In the genomic region with DNA sequence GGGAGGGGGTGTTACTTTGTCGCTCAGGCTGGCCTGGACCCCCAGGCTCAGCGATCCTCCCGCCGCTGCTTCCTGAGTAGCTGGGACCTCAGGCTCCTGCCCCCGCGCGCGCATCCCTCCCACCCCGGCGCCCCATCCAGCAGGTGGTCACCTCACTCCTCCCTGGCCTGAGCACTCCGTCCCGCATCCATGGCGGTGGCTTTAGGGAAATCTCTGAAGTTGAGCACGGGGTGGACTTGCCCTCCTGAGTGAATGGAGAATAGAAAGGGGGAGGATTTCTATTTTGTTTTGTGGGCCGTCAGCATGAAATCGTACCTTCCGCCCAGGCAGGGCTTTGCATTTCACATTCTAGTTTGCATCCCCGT, we compare ENCODE assay signal across 8 cellular contexts. TPM values are rescaled to one million over a fixed set of nuclear protein-coding genes. Genes with fewer than 3 reads are reported as not detected.
A peak's percentile ranks its signal among the peaks of the same experiment; 100 is the strongest.
DNase-seq lines count a peak whose midpoint lies in the region; ATAC-seq, FAIRE-seq and TF ChIP-seq lines count a peak whose summit lies in the region.

No MANE protein-coding gene starts in this region.

- H3K4me1 Mint-ChIP-seq in activated naive CD8-positive, alpha-beta T cell treated with anti-CD3 and anti-CD28 coated beads, Interleukin-2, amount 50 U/mL, for 24 hours, result peaks cover 23% of the 10 kb centered on the region
- peaks cover 33 to 44% of the 10 kb centered on the region in 2 donors for H3K4me1 Mint-ChIP-seq in immature natural killer cell
- peaks cover 28% of the 10 kb centered on the region for H3K4me1 Mint-ChIP-seq in stimulated activated naive CD8-positive, alpha-beta T cell treated with anti-CD3 and anti-CD28 coated beads, Interleukin-15, amount 100 ng/mL, for 72 hours

- TF ChIP-seq CTCF in GM13977 (IDR thresholded peaks at IDR 0.05; ENCODE audit: extremely low read depth, insufficient read depth, missing control alignments), result no peak

- DNase-seq in GM13977 (ENCODE audit: low spot score) (peak; percentile 24), immature natural killer cell (no peak), pons (ENCODE audit: low spot score) (no peak), NCI-H345 (lab: John Stamatoyannopoulos, UW) (no peak), GM12892 (ENCODE audit: insufficient read length) (no peak)
- DNase-seq in activated naive CD8-positive, alpha-beta T cell treated with anti-CD3 and anti-CD28 coated beads, Interleukin-2, amount 50 U/mL, for 24 hours, result no peak
- DNase-seq in stimulated activated naive CD8-positive, alpha-beta T cell treated with anti-CD3 and anti-CD28 coated beads, Interleukin-15, amount 100 ng/mL, for 72 hours, result no peak

- H3K4me3 Mint-ChIP-seq in activated naive CD8-positive, alpha-beta T cell treated with anti-CD3 and anti-CD28 coated beads, Interleukin-2, amount 50 U/mL, for 24 hours, result peak overlapping the region; percentile 88
- peak overlapping the region; percentile 93 to 95 (median 94) for H3K4me3 Mint-ChIP-seq in immature natural killer cell
- peak overlapping the region; percentile 89 to 95 for H3K4me3 Mint-ChIP-seq in stimulated activated naive CD8-positive, alpha-beta T cell treated with anti-CD3 and anti-CD28 coated beads, Interleukin-15, amount 100 ng/mL, for 72 hours

- H3K27me3 Mint-ChIP-seq in activated naive CD8-positive, alpha-beta T cell treated with anti-CD3 and anti-CD28 coated beads, Interleukin-2, amount 50 U/mL, for 24 hours, result peaks cover 27% of the 10 kb centered on the region
- peaks cover 0 to 14% (median 11%) of the 10 kb centered on the region in 3 donors for H3K27me3 Mint-ChIP-seq in immature natural killer cell (ENCODE audit: low read depth in 3 of 3)
- H3K27me3 Mint-ChIP-seq in stimulated activated naive CD8-positive, alpha-beta T cell treated with anti-CD3 and anti-CD28 coated beads, Interleukin-15, amount 100 ng/mL, for 72 hours, result peaks cover 15% of the 10 kb centered on the region

- peaks cover 41% of the 10 kb centered on the region for H3K36me3 Mint-ChIP-seq in activated naive CD8-positive, alpha-beta T cell treated with anti-CD3 and anti-CD28 coated beads, Interleukin-2, amount 50 U/mL, for 24 hours (ENCODE audit: low read depth)
- H3K36me3 Mint-ChIP-seq in immature natural killer cell, result peaks cover 4 to 16% (median 10%) of the 10 kb centered on the region in 3 donors

- H3K27ac Mint-ChIP-seq in activated naive CD8-positive, alpha-beta T cell treated with anti-CD3 and anti-CD28 coated beads, Interleukin-2, amount 50 U/mL, for 24 hours, result peak overlapping the region; percentile 80
- H3K27ac Mint-ChIP-seq in immature natural killer cell, result peak overlapping the region; percentile 80 to 94 (median 88)
- no peak overlapping the region for H3K27ac Mint-ChIP-seq in stimulated activated naive CD8-positive, alpha-beta T cell treated with anti-CD3 and anti-CD28 coated beads, Interleukin-15, amount 100 ng/mL, for 72 hours

- in situ Hi-C loops in GM13977 (cut with MboI; ENCODE audit: low pct_unique_long_range_greater_than_20kb, low sequenced_read_pairs, unreplicated experiment), result no loop called here

- ATAC-seq in HG03135 (IDR thresholded peaks at IDR 0.05; ENCODE audit: unreplicated experiment), result peak; percentile 17
- ATAC-seq in activated naive CD8-positive, alpha-beta T cell treated with anti-CD3 and anti-CD28 coated beads, Interleukin-2, amount 50 U/mL, for 24 hours, result peak; percentile 2
- ATAC-seq in stimulated activated naive CD8-positive, alpha-beta T cell treated with anti-CD3 and anti-CD28 coated beads, Interleukin-15, amount 100 ng/mL, for 72 hours, result peak; percentile 43

- peaks cover 33% of the 10 kb centered on the region for H3K9me3 Mint-ChIP-seq in activated naive CD8-positive, alpha-beta T cell treated with anti-CD3 and anti-CD28 coated beads, Interleukin-2, amount 50 U/mL, for 24 hours
- H3K9me3 Mint-ChIP-seq in immature natural killer cell, result peaks cover 9 to 17% (median 14%) of the 10 kb centered on the region in 6 donors
- peaks cover 31 to 39% of the 10 kb centered on the region in 2 donors for H3K9me3 Mint-ChIP-seq in stimulated activated naive CD8-positive, alpha-beta T cell treated with anti-CD3 and anti-CD28 coated beads, Interleukin-15, amount 100 ng/mL, for 72 hours

- FAIRE-seq in GM12892 (lab: Jason Lieb, UNC), result no peak

- TF ChIP-seq POLR2A in GM12892 (IDR thresholded peaks at IDR 0.05; ENCODE audit: low read depth, low read length), result no peak

RNA-seq across cellular contexts. Expression of gene ZNF813, which starts 0.4 kb away (rescaled TPM):
- polyA plus RNA-seq in immature natural killer cell, result 1 to 10 TPM; 1.6 to 6.1 (median 2.7) TPM
- 1.5 TPM for polyA plus RNA-seq in GM12892 (2012; ENCODE audit: missing spikeins)

RNA-seq across cellular contexts. Expression of gene ZNF761, which starts 35.3 kb away (rescaled TPM):
- 1 to 10 TPM; 4.4 to 8.9 (median 6.9) TPM for polyA plus RNA-seq in immature natural killer cell
- polyA plus RNA-seq in GM12892 (2012; ENCODE audit: missing spikeins), result 8.8 TPM

Comparison
In these comparisons a context has a peak if more than half of its experiments do, and no peak if none do; other contexts are left out.
1. H3K27ac Mint-ChIP-seq: peak in activated naive CD8-positive, alpha-beta T cell treated with anti-CD3 and anti-CD28 coated beads, Interleukin-2, amount 50 U/mL, for 24 hours (single experiment) and immature natural killer cell (6 of 6); none in stimulated activated naive CD8-positive, alpha-beta T cell treated with anti-CD3 and anti-CD28 coated beads, Interleukin-15, amount 100 ng/mL, for 72 hours (0 of 2).
2. Peak in every context shown above with its lines, with median percentiles within 50 percentile points of each other: ATAC-seq and H3K4me3 Mint-ChIP-seq.